ENCODE assay signal across 15 cellular contexts in the genomic region with DNA sequence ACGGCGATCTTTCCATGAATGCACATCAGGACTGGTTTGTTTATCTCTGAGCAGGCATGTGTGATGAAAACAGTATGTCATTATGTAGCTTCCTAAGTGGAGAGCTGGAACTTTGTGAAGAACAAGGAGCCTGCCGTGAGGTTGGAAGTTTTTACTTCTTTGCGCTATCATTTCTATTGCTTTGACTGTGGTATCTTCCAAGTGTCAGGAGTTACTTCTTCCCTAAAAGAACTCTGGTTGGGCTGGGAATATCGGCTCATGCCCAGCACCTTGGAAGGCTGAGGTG.
DNase-seq lines count a peak whose midpoint lies in the region; ATAC-seq and TF ChIP-seq lines count a peak whose summit lies in the region.
"Had no signal": no experiment of that assay in that cellular context is flagged by ENCODE, and none has a peak within 500 bp of the region (broad histone marks: within the 10 kb centered on the region; RNA-seq: fewer than 3 reads in every experiment).

No MANE protein-coding gene starts in this region.

- DNase-seq in ELR (ENCODE audit: low read depth) = peak; percentile 8
- peak; percentile 51 for DNase-seq in amniotic epithelial cell (ENCODE audit: low read depth)
- no peak for DNase-seq in left lobe of liver (ENCODE audit: low spot score)
- peak; percentile 34 for DNase-seq in renal cortical epithelial cell (ENCODE audit: low read depth)
- no peak for DNase-seq in esophagus squamous epithelium (lab: John Stamatoyannopoulos, UW)
- no peak for DNase-seq in NCI-H524 treated with DMSO at 0.1 percent for 48 hours (lab: John Stamatoyannopoulos, UW)
- no peak for DNase-seq in erythroblast (lab: John Stamatoyannopoulos, UW)
- DNase-seq: activated CD4-positive, alpha-beta T cell treated with anti-CD3 and anti-CD28 coated beads, Interleukin-2, amount 10 ng/mL, durations not matched to agents 24 days and 14 days; CD8-positive, alpha-beta T cell; NCI-H2029 treated with DMSO at 0.1 percent for 48 hours; nucleus accumbens; stimulated activated naive B cell treated with anti-CD40 and anti-IgM and Interleukin-4, amounts not matched to agents 10 μg/mL and 1 μg/mL and 100 μg/mL, for 72 hours; T-helper 1 cell had no signal

- peak; percentile 41 for ATAC-seq in left lobe of liver
- no peak for ATAC-seq in HG02852 (IDR thresholded peaks at IDR 0.05; ENCODE audit: unreplicated experiment)
- ATAC-seq: CD8-positive, alpha-beta T cell; esophagus mucosa; stimulated activated naive B cell treated with anti-CD40 and anti-IgM and Interleukin-4, amounts not matched to agents 10 μg/mL and 1 μg/mL and 100 μg/mL, for 72 hours had no signal

- no peaks in the 10 kb centered on the region for H3K36me3 ChIP-seq in esophagus squamous epithelium

- no peaks in the 10 kb centered on the region for H3K9me3 ChIP-seq in esophagus squamous epithelium

- intact Hi-C loops in esophagus squamous epithelium (cut with DNase I) = no loop called here

- no peaks in the 10 kb centered on the region for H3K4me1 ChIP-seq in esophagus squamous epithelium

- no peaks in the 10 kb centered on the region for H3K27me3 ChIP-seq in esophagus squamous epithelium

- 49 to 55% methylated on average over 5 of the region's 5 CpGs for WGBS in esophagus squamous epithelium, 2 donors

- no peak for TF ChIP-seq POLR2A in esophagus squamous epithelium (IDR thresholded peaks at IDR 0.05)
- no peak for TF ChIP-seq POLR2A in erythroblast (IDR thresholded peaks at IDR 0.05; ENCODE audit: low read length)

- H3K27ac ChIP-seq in esophagus squamous epithelium = peak overlapping the region in 2 of 4 donors; percentile 12 to 48

- TF ChIP-seq CTCF in esophagus squamous epithelium (IDR thresholded peaks at IDR 0.05) = no peak

- peak overlapping the region in 2 of 4 donors; percentile 14 to 39 for H3K4me3 ChIP-seq in esophagus squamous epithelium

Comparison
In these comparisons a context has a peak if more than half of its experiments do, and no peak if none do; other contexts are left out.
1. DNase-seq: peak in ELR (single experiment), amniotic epithelial cell (single experiment) and renal cortical epithelial cell (single experiment); none in left lobe of liver (single experiment), esophagus squamous epithelium (single experiment), NCI-H524 treated with DMSO at 0.1 percent for 48 hours (single experiment) and erythroblast (0 of 2).